ENCODE assay signal across 10 cellular contexts in genomic region chr22:23223566-23224317, GRCh38. TPM values are rescaled to one million over a fixed set of nuclear protein-coding genes. Genes with fewer than 3 reads are reported as not detected.
A peak's percentile ranks its signal among the peaks of the same experiment; 100 is the strongest.
DNase-seq lines count a peak whose midpoint lies in the region; ATAC-seq and TF ChIP-seq lines count a peak whose summit lies in the region.
"Had no signal": no experiment of that assay in that cellular context is flagged by ENCODE, and none has a peak within 500 bp of the region (broad histone marks: within the 10 kb centered on the region; RNA-seq: fewer than 3 reads in every experiment).

No MANE protein-coding gene starts in this region.

- peaks cover 0 to 47% (median 23%) of the 10 kb centered on the region in 4 donors for H3K4me1 ChIP-seq in right lobe of liver
- H3K4me1 ChIP-seq in thyroid gland, result peaks cover 64 to 92% of the 10 kb centered on the region in 2 donors

- POLR2A ChIA-PET in activated CD4-positive, alpha-beta T cell treated with anti-CD3 and anti-CD28 coated beads for 36 hours (lab: Charles Lee), result no interaction called here

- no peaks in the 10 kb centered on the region for H3K27me3 Mint-ChIP-seq in activated CD4-positive, alpha-beta T cell treated with anti-CD3 and anti-CD28 coated beads for 36 hours

- DNase-seq in activated CD4-positive, alpha-beta T cell treated with anti-CD3 and anti-CD28 coated beads for 36 hours, result no peak
- no peak for DNase-seq in activated CD4-positive, alpha-beta T cell treated with anti-CD3 and anti-CD28 coated beads for 1 hour
- no peak for DNase-seq in caudate nucleus (lab: John Stamatoyannopoulos, UW)
- no peak for DNase-seq in right lobe of liver
- DNase-seq in thyroid gland, result peak in 1 of 2 donors; percentile 40
- DNase-seq in superior temporal gyrus (ENCODE audit: extremely low spot score), result no peak
- DNase-seq: NCI-H82 had no signal

- ATAC-seq in activated CD4-positive, alpha-beta T cell treated with anti-CD3 and anti-CD28 coated beads for 36 hours, result no peak
- ATAC-seq in right lobe of liver (peak; percentile 37 to 71 (median 60)), GM18907 (IDR thresholded peaks at IDR 0.05; ENCODE audit: unreplicated experiment) (no peak), GM21717 (IDR thresholded peaks at IDR 0.05; ENCODE audit: unreplicated experiment) (no peak)

- intact Hi-C loops in activated CD4-positive, alpha-beta T cell treated with anti-CD3 and anti-CD28 coated beads for 36 hours (cut with DNase I, micrococcal nuclease), result no loop called here
- intact Hi-C loops in right lobe of liver (cut with DNase I), result no loop called here
- intact Hi-C loops in thyroid gland (cut with DNase I), result no loop called here

- H3K27ac Mint-ChIP-seq in activated CD4-positive, alpha-beta T cell treated with anti-CD3 and anti-CD28 coated beads for 36 hours, result peak overlapping the region; percentile 76

- H3K9me3 Mint-ChIP-seq in activated CD4-positive, alpha-beta T cell treated with anti-CD3 and anti-CD28 coated beads for 36 hours (ENCODE audit: low read depth), result peaks cover 15% of the 10 kb centered on the region

- H3K36me3 ChIP-seq in right lobe of liver (peaks cover 0 to 3% (median 0%) of the 10 kb centered on the region in 4 donors), thyroid gland (no peaks in the 10 kb centered on the region)

- TF ChIP-seq CTCF in right lobe of liver (IDR thresholded peaks at IDR 0.05) (no peak), thyroid gland (IDR thresholded peaks at IDR 0.05) (no peak)

- no peak for TF ChIP-seq POLR2A in right lobe of liver (IDR thresholded peaks at IDR 0.05)
- TF ChIP-seq POLR2A in thyroid gland (IDR thresholded peaks at IDR 0.05), result no peak

- no peak overlapping the region for H3K4me3 Mint-ChIP-seq in activated CD4-positive, alpha-beta T cell treated with anti-CD3 and anti-CD28 coated beads for 36 hours
- H3K4me3 Mint-ChIP-seq: neural crest cell had no signal

- no peaks in the 10 kb centered on the region for H3K9me3 ChIP-seq in right lobe of liver
- no peaks in the 10 kb centered on the region for H3K9me3 ChIP-seq in thyroid gland

- CTCF ChIA-PET in activated CD4-positive, alpha-beta T cell treated with anti-CD3 and anti-CD28 coated beads for 36 hours (lab: Charles Lee), result no interaction called here

- H3K27ac ChIP-seq in caudate nucleus (ENCODE audit: low read depth, low read length), result peak overlapping the region; percentile 48
- H3K27ac ChIP-seq in right lobe of liver, result peak overlapping the region in 1 of 3 donors; percentile 8
- peak overlapping the region; percentile 22 to 48 (median 44) for H3K27ac ChIP-seq in thyroid gland

- no peak overlapping the region for H3K4me3 ChIP-seq in right lobe of liver
- no peak overlapping the region for H3K4me3 ChIP-seq in thyroid gland (replicated peaks in 1 of 3)

- peaks cover 20% of the 10 kb centered on the region for H3K36me3 Mint-ChIP-seq in activated CD4-positive, alpha-beta T cell treated with anti-CD3 and anti-CD28 coated beads for 36 hours (ENCODE audit: low read depth)

- H3K27me3 ChIP-seq in right lobe of liver (no peaks in the 10 kb centered on the region), thyroid gland (no peaks in the 10 kb centered on the region)

- H3K4me1 Mint-ChIP-seq in activated CD4-positive, alpha-beta T cell treated with anti-CD3 and anti-CD28 coated beads for 36 hours, result peaks cover 94% of the 10 kb centered on the region

- 40% methylated on average over 9 of the region's 12 CpGs for WGBS in right lobe of liver (ENCODE audit: insufficient coverage, low coverage, low lambda C conversion rate, missing lambda C conversion rate)
- 74 to 76% methylated on average over 12 of the region's 12 CpGs for WGBS in thyroid gland, 2 donors

RNA-seq across cellular contexts. Expression of gene BCR, which starts 43.4 kb away (rescaled TPM):
- total RNA-seq in activated CD4-positive, alpha-beta T cell treated with anti-CD3 and anti-CD28 coated beads for 36 hours, result 10 to 100 TPM; 45.5 to 58.0 TPM
- total RNA-seq in right lobe of liver, result 10 to 100 TPM; 22.7 to 28.8 (median 24.3) TPM
- total RNA-seq in thyroid gland, result 100 to 1,000 TPM in 1 of 4 donors, 10 to 100 TPM in 3; 80.1 to 127 (median 87.7) TPM

Comparison
In these comparisons a context has a peak if more than half of its experiments do, and no peak if none do; other contexts are left out.
1. ATAC-seq: peak in right lobe of liver (4 of 4); none in activated CD4-positive, alpha-beta T cell treated with anti-CD3 and anti-CD28 coated beads for 36 hours (single experiment), GM18907 (single experiment) and GM21717 (single experiment).